In the genomic region with DNA sequence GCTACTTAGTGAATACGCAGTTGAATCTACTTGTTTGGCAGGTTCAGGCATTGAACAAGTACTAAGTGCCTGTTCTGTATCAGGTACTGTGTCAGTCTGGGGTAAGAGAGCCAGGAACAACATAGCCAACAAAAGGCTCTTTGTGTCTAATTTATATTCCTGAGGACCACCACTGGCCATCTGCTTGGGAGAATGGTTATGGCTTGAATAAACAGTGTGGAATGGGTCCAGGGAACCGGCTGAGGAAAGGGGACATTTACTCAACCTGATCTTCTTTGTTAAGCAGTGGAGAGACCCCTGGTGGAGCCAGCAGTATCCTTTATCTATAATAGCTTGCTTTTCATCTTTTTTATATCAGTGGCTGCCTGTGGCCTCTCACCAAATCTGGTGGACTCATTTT, we compare ENCODE assay signal across 13 cellular contexts. TPM values are rescaled to one million over a fixed set of nuclear protein-coding genes. Genes with fewer than 3 reads are reported as not detected.
DNase-seq lines count a peak whose midpoint lies in the region; ATAC-seq and TF ChIP-seq lines count a peak whose summit lies in the region.
"Had no signal": no experiment of that assay in that cellular context is flagged by ENCODE, and none has a peak within 500 bp of the region (broad histone marks: within the 10 kb centered on the region; RNA-seq: fewer than 3 reads in every experiment).

No MANE protein-coding gene starts in this region.

- ATAC-seq in GM21737 (IDR thresholded peaks at IDR 0.05; ENCODE audit: unreplicated experiment), result no peak

- BruUV-seq in A673 (replicated peaks; lab: Mats Ljungman, UMichigan), result no TSS peak

- H3K36me3 ChIP-seq in A673 (ENCODE audit: insufficient read depth, low read length, poor library complexity, severe bottlenecking), result no peaks in the 10 kb centered on the region

- H3K9me3 ChIP-seq in A673 (ENCODE audit: low read depth, low read length, poor library complexity, severe bottlenecking), result no peaks in the 10 kb centered on the region

- TF ChIP-seq CTCF in A673 (conservative IDR thresholded peaks at IDR 0.05; ENCODE audit: low read depth, low read length) (peak; percentile 43; the same call in 1 of the 2 replicates), HFF-Myc (IDR thresholded peaks at IDR 0.05; ENCODE audit: low read depth, low read length, missing control alignments) (peak; percentile 19)

- CTCF ChIA-PET in A673 (lab: Charles Lee), result no interaction called here

- POLR2A ChIA-PET in A673 (lab: Charles Lee; ENCODE audit: low non-redundant PET), result no interaction called here

- peaks cover 8% of the 10 kb centered on the region for H3K4me1 ChIP-seq in A673 (ENCODE audit: insufficient read depth, low read length, poor library complexity, severe bottlenecking)

- no peak overlapping the region for H3K27ac ChIP-seq in A673 (ENCODE audit: low read depth, low read length, poor library complexity, severe bottlenecking)

- no peaks in the 10 kb centered on the region for H3K27me3 ChIP-seq in A673 (replicated peaks; ENCODE audit: insufficient read depth, low read depth, low read length, poor library complexity)

- intact Hi-C loops in A673 (cut with micrococcal nuclease; ENCODE audit: unreplicated experiment), result no loop called here
- intact Hi-C loops in head of caudate nucleus (cut with DNase I), result no loop called here

- DNase-seq in A673 (ENCODE audit: low spot score) (peak; percentile 31), HFF-Myc (ENCODE audit: extremely low read depth, low read depth) (no peak), OCI-M1 (lab: John Stamatoyannopoulos, UW) (peak; percentile 25), fibroblast of peridontal ligament (ENCODE audit: extremely low read depth) (peak; percentile 6), head of caudate nucleus (no peak), GM19240 (ENCODE audit: insufficient read length, low spot score) (no peak), middle frontal gyrus (ENCODE audit: extremely low spot score, low spot score) (no peak)
- DNase-seq: caudate nucleus; CD4-positive, alpha-beta T cell; NCI-H2227 treated with DMSO at 0.1 percent for 48 hours; stimulated activated CD4-positive, alpha-beta T cell treated with anti-CD3 and anti-CD28 coated beads, Interleukin-12 subunit alpha, Interleukin-12 subunit beta, amount 100 ng/mL, for 4 hours; T-helper 9 cell had no signal

- H3K4me3 ChIP-seq in A673 (ENCODE audit: low read depth, low read length, poor library complexity, severe bottlenecking) (no peak overlapping the region), HFF-Myc (replicated peaks; ENCODE audit: low read depth, low read length) (no peak overlapping the region)

RNA-seq across cellular contexts. Expression of a gene that starts 38.6 kb away (rescaled TPM):
- 107 and 109 TPM in 2 replicates for total RNA-seq in A673 (2021)

Comparison
In these comparisons a context has a peak if more than half of its experiments do, and no peak if none do; other contexts are left out.
1. DNase-seq: peak in A673 (single experiment), OCI-M1 (single experiment) and fibroblast of peridontal ligament (single experiment); none in HFF-Myc (single experiment), head of caudate nucleus (0 of 42), GM19240 (single experiment) and middle frontal gyrus (single experiment).